In the genomic region with DNA sequence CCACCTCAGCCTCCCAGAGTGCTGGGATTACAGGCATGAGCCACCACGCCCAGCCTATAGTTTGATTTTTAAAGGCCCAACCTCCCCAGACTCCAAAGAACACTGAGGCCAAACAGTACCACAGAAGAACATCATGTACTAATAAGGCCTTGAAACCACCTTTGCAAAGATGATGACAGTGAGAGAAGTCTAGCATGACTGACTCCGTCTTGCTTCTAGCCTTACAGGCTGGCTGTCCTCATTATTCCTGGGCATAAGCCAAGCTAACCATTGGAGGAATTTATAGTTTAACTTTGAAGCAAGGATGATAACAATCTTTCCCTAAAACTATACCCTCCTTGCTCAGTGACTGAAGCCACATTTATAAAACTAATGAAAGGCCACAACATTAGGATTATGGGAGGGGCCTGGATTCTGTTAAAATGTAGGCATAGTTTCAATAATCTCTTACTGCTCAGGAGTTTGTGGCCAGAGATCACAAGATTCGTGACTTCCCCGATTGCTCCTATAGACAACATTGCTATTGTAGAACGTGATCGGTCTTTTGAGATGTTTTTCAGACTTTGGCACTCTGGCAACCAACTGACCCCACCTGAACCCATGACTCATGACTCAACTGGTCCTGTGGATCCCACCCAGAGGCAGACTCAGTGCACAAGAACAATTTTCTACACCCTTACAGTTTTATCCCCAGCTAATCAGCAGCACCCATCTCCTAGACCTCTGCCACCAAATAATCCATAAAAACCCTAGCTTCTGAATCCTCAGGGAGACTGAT, we compare ENCODE assay signal across 32 cellular contexts. TPM values are rescaled to one million over a fixed set of nuclear protein-coding genes. Genes with fewer than 3 reads are reported as not detected.
DNase-seq lines count a peak whose midpoint lies in the region; ATAC-seq and TF ChIP-seq lines count a peak whose summit lies in the region.
"Had no signal": no experiment of that assay in that cellular context is flagged by ENCODE, and none has a peak within 500 bp of the region (broad histone marks: within the 10 kb centered on the region; RNA-seq: fewer than 3 reads in every experiment).

No MANE protein-coding gene starts in this region.

- DNase-seq in activated CD8-positive, alpha-beta memory T cell treated with anti-CD3 and anti-CD28 coated beads for 24 hours: peak; percentile 1
- DNase-seq in activated CD8-positive, alpha-beta memory T cell treated with anti-CD3 and anti-CD28 coated beads, Interleukin-2, amount 50 U/mL, for 48 hours: no peak
- DNase-seq in epithelial cell of proximal tubule (ENCODE audit: low read depth) (peak; percentile 13), type B pancreatic cell (ENCODE audit: extremely low spot score, unreplicated experiment) (peak; percentile 8), left lung (no peak), NCI-H446 (lab: John Stamatoyannopoulos, UW) (no peak)
- DNase-seq: 8988T; activated CD4-positive, alpha-beta memory T cell treated with anti-CD3 and anti-CD28 coated beads, Interleukin-2, amount 10 ng/mL, durations not matched to agents 7 days and 5 days; activated CD4-positive, CD25-positive, alpha-beta regulatory T cell treated with anti-CD3 and anti-CD28 coated beads, Interleukin-2, amount 50 U/mL, for 72 hours; activated naive CD4-positive, alpha-beta T cell treated with anti-CD3 and anti-CD28 coated beads for 36 hours; body of pancreas; Calu3; DMS79 treated with DMSO at 0.1 percent for 48 hours; gastrocnemius medialis; lower lobe of right lung; naive thymus-derived CD8-positive, alpha-beta T cell; NCI-H1436 treated with DMSO at 0.1 percent for 48 hours; NCI-H2081 treated with DMSO at 0.1 percent for 48 hours; NCI-H345; occipital lobe; Peyer's patch; SHP77; stimulated activated naive CD4-positive, alpha-beta T cell; T-helper 2 cell had no signal

- peaks cover 0 to 18% of the 10 kb centered on the region in 2 donors for H3K9me3 ChIP-seq in left lung
- H3K9me3 ChIP-seq: body of pancreas, lower lobe of right lung had no signal

- TF ChIP-seq CTCF in epithelial cell of proximal tubule (conservative IDR thresholded peaks at IDR 0.05; ENCODE audit: low read depth, low read length): no peak
- no peak for TF ChIP-seq CTCF in type B pancreatic cell (conservative IDR thresholded peaks at IDR 0.05)
- no peak for TF ChIP-seq CTCF in left lung (IDR thresholded peaks at IDR 0.05)

- no peaks in the 10 kb centered on the region for H3K36me3 Mint-ChIP-seq in type B pancreatic cell

- peak overlapping the region; percentile 34 for H3K27ac Mint-ChIP-seq in type B pancreatic cell
- H3K27ac Mint-ChIP-seq: activated CD4-positive, alpha-beta memory T cell treated with anti-CD3 and anti-CD28 coated beads, Interleukin-2, amount 10 ng/mL, durations not matched to agents 7 days and 5 days; activated naive CD4-positive, alpha-beta T cell treated with anti-CD3 and anti-CD28 coated beads for 36 hours; naive thymus-derived CD8-positive, alpha-beta T cell had no signal

- H3K27me3 ChIP-seq in left lung: peaks cover 0 to under 1% of the 10 kb centered on the region in 2 donors
- H3K27me3 ChIP-seq: body of pancreas, gastrocnemius medialis, Peyer's patch had no signal

- peaks cover 10% of the 10 kb centered on the region for H3K9me3 Mint-ChIP-seq in type B pancreatic cell

- H3K4me3 ChIP-seq in epithelial cell of proximal tubule (ENCODE audit: low read depth, low read length) (no peak overlapping the region), left lung (no peak overlapping the region)
- H3K4me3 ChIP-seq: body of pancreas, gastrocnemius medialis, HAP-1, lower lobe of right lung, Peyer's patch, smooth muscle cell had no signal

- H3K4me3 Mint-ChIP-seq in type B pancreatic cell: no peak overlapping the region
- H3K4me3 Mint-ChIP-seq: activated CD4-positive, alpha-beta memory T cell treated with anti-CD3 and anti-CD28 coated beads, Interleukin-2, amount 10 ng/mL, durations not matched to agents 7 days and 5 days; activated naive CD4-positive, alpha-beta T cell treated with anti-CD3 and anti-CD28 coated beads for 36 hours; central memory CD8-positive, alpha-beta T cell; naive thymus-derived CD8-positive, alpha-beta T cell had no signal

- no peak for ATAC-seq in left lung
- ATAC-seq: body of pancreas; gastrocnemius medialis; lower lobe of right lung; naive thymus-derived CD8-positive, alpha-beta T cell had no signal

- intact Hi-C loops in left lung (cut with DNase I): no loop called here

- H3K4me1 ChIP-seq in left lung: no peaks in the 10 kb centered on the region
- H3K4me1 ChIP-seq: body of pancreas, gastrocnemius medialis, HAP-1, lower lobe of right lung, Peyer's patch had no signal

- H3K27ac ChIP-seq in left lung: no peak overlapping the region
- H3K27ac ChIP-seq: body of pancreas, C4-2B, gastrocnemius medialis, HL-60, lower lobe of right lung had no signal

- no peaks in the 10 kb centered on the region for H3K36me3 ChIP-seq in left lung
- H3K36me3 ChIP-seq: gastrocnemius medialis, HAP-1, lower lobe of right lung, Peyer's patch had no signal

- no peaks in the 10 kb centered on the region for H3K27me3 Mint-ChIP-seq in type B pancreatic cell

- no peaks in the 10 kb centered on the region for H3K4me1 Mint-ChIP-seq in type B pancreatic cell (ENCODE audit: unreplicated experiment)
- H3K4me1 Mint-ChIP-seq: activated CD4-positive, alpha-beta memory T cell treated with anti-CD3 and anti-CD28 coated beads, Interleukin-2, amount 10 ng/mL, durations not matched to agents 7 days and 5 days; central memory CD8-positive, alpha-beta T cell; naive thymus-derived CD8-positive, alpha-beta T cell had no signal

RNA-seq across cellular contexts. Expression of gene GPR42, which starts 17.6 kb away (rescaled TPM):
- total RNA-seq in epithelial cell of proximal tubule: not detected in 2 replicates
- total RNA-seq in type B pancreatic cell (ENCODE audit: low replicate concordance): not detected in 2 replicates
- not detected for total RNA-seq in left lung
- total RNA-seq: body of pancreas; Calu3; dermis microvascular lymphatic vessel endothelial cell; gastrocnemius medialis; LHCN-M2; lower lobe of right lung; naive thymus-derived CD8-positive, alpha-beta T cell; occipital lobe; smooth muscle cell; ureter had no signal

RNA-seq across cellular contexts. Expression of gene FFAR3, which starts 30.2 kb away (rescaled TPM):
- total RNA-seq in epithelial cell of proximal tubule (not detected in 2 replicates), type B pancreatic cell (ENCODE audit: low replicate concordance) (0.34 and 0.45 TPM in 2 replicates), left lung (1 to 10 TPM in 1 of 2 donors, not detected in 1; 1.6 TPM)
- total RNA-seq: body of pancreas; Calu3; dermis microvascular lymphatic vessel endothelial cell; gastrocnemius medialis; LHCN-M2; lower lobe of right lung; naive thymus-derived CD8-positive, alpha-beta T cell; occipital lobe; smooth muscle cell; ureter had no signal

RNA-seq across cellular contexts. Expression of gene FFAR1, which starts 40.8 kb away (rescaled TPM):
- 0.06 TPM in 1 of 2 replicates, not detected in the other for total RNA-seq in epithelial cell of proximal tubule
- total RNA-seq in type B pancreatic cell (ENCODE audit: low replicate concordance): 2.1 and 2.7 TPM in 2 replicates
- not detected for total RNA-seq in left lung
- total RNA-seq: activated CD4-positive, alpha-beta memory T cell treated with anti-CD3 and anti-CD28 coated beads, Interleukin-2, amount 10 ng/mL, durations not matched to agents 7 days and 5 days; Calu3; dermis microvascular lymphatic vessel endothelial cell; gastrocnemius medialis; LHCN-M2; lower lobe of right lung; naive thymus-derived CD8-positive, alpha-beta T cell; occipital lobe; smooth muscle cell; ureter had no signal

RNA-seq across cellular contexts. Expression of gene CD22, which starts 59.5 kb away (rescaled TPM):
- total RNA-seq in epithelial cell of proximal tubule (0.23 and 4.8 TPM in 2 replicates), type B pancreatic cell (ENCODE audit: low replicate concordance) (0.92 and 2.1 TPM in 2 replicates), left lung (10 to 100 TPM in 1 of 2 donors, 1 to 10 TPM in 1; 6.5 to 13.8 TPM)
- total RNA-seq: occipital lobe, smooth muscle cell had no signal

RNA-seq across cellular contexts. Expression of gene FFAR2, which starts 59.6 kb away (rescaled TPM):
- total RNA-seq in epithelial cell of proximal tubule: not detected in 2 replicates
- 1.1 and 2.2 TPM in 2 replicates for total RNA-seq in type B pancreatic cell (ENCODE audit: low replicate concordance)
- total RNA-seq in left lung: 10 to 100 TPM in 1 of 2 donors, under 1 TPM in 1; 0.85 to 26.6 TPM
- total RNA-seq: activated CD4-positive, alpha-beta memory T cell treated with anti-CD3 and anti-CD28 coated beads, Interleukin-2, amount 10 ng/mL, durations not matched to agents 7 days and 5 days; activated naive CD4-positive, alpha-beta T cell treated with anti-CD3 and anti-CD28 coated beads for 36 hours; body of pancreas; Calu3; dermis microvascular lymphatic vessel endothelial cell; gastrocnemius medialis; LHCN-M2; naive thymus-derived CD8-positive, alpha-beta T cell; smooth muscle cell had no signal

Comparison
In these comparisons a context has a peak if more than half of its experiments do, and no peak if none do; other contexts are left out.
1. DNase-seq: peak in activated CD8-positive, alpha-beta memory T cell treated with anti-CD3 and anti-CD28 coated beads for 24 hours (single experiment), epithelial cell of proximal tubule (single experiment) and type B pancreatic cell (single experiment); none in activated CD8-positive, alpha-beta memory T cell treated with anti-CD3 and anti-CD28 coated beads, Interleukin-2, amount 50 U/mL, for 48 hours (single experiment), left lung (0 of 2) and NCI-H446 (0 of 2).